Comparison of ENCODE assay signal across 8 cellular contexts in genomic region chr17:81097943-81098308, GRCh38.
DNase-seq lines count a peak whose midpoint lies in the region; ATAC-seq, FAIRE-seq and TF ChIP-seq lines count a peak whose summit lies in the region.
"Had no signal": no experiment of that assay in that cellular context is flagged by ENCODE, and none has a peak within 500 bp of the region (broad histone marks: within the 10 kb centered on the region; RNA-seq: fewer than 3 reads in every experiment).

No MANE protein-coding gene starts in this region.

- no peaks in the 10 kb centered on the region for H3K27me3 ChIP-seq in smooth muscle cell (ENCODE audit: low read depth)

- WGBS in smooth muscle cell (ENCODE audit: low lambda C conversion rate), result 65% methylated on average over 12 of the region's 13 CpGs

- peak; percentile 95 for DNase-seq in H54 (ENCODE audit: insufficient read length, low spot score)
- no peak for DNase-seq in SK-N-MC (ENCODE audit: low read depth, low spot score)
- DNase-seq in fibroblast of mammary gland (ENCODE audit: low read depth), result peak; percentile 61
- no peak for DNase-seq in smooth muscle cell (lab: John Stamatoyannopoulos, UW; ENCODE audit: unreplicated experiment)
- DNase-seq in GDM1 (lab: John Stamatoyannopoulos, UW), result no peak
- no peak for DNase-seq in DMS 273 (lab: John Stamatoyannopoulos, UW; ENCODE audit: unreplicated experiment)

- peak overlapping the region; percentile 83 for H3K4me2 ChIP-seq in smooth muscle cell

- H2AFZ ChIP-seq in smooth muscle cell (ENCODE audit: low read depth), result no peak overlapping the region

- peaks cover 42% of the 10 kb centered on the region for H3K4me1 ChIP-seq in smooth muscle cell (ENCODE audit: low read depth)

- no peaks in the 10 kb centered on the region for H3K36me3 ChIP-seq in SK-N-MC (ENCODE audit: insufficient read depth, low read length)
- no peaks in the 10 kb centered on the region for H3K36me3 ChIP-seq in smooth muscle cell (ENCODE audit: low read depth)

- no peaks in the 10 kb centered on the region for H3K79me2 ChIP-seq in smooth muscle cell (ENCODE audit: low read depth)

- H3K4me3 ChIP-seq in SK-N-MC (no peak overlapping the region), fibroblast of mammary gland (ENCODE audit: control insufficient read depth, low read depth, low read length) (peak overlapping the region; percentile 55), smooth muscle cell (no peak overlapping the region)

- H3K9ac ChIP-seq in SK-N-MC (ENCODE audit: insufficient read length) (peak overlapping the region; percentile 48), smooth muscle cell (ENCODE audit: low read depth) (peak overlapping the region; percentile 58)

- H3K9me3 ChIP-seq in SK-N-MC (ENCODE audit: low read depth, low read length), result no peaks in the 10 kb centered on the region
- no peaks in the 10 kb centered on the region for H3K9me3 ChIP-seq in smooth muscle cell (replicated peaks; ENCODE audit: low read depth)

- peaks cover 30% of the 10 kb centered on the region for H4K20me1 ChIP-seq in smooth muscle cell (ENCODE audit: low read depth)

- TF ChIP-seq POLR2A in H54 (IDR thresholded peaks at IDR 0.05; ENCODE audit: low read depth, low read length), result no peak

- 0 out of 2 replicates have a peak overlapping the region, but pooled peaks have one; percentile 20 for H3K27ac ChIP-seq in SK-N-MC
- H3K27ac ChIP-seq in smooth muscle cell (ENCODE audit: low read depth), result peak overlapping the region; percentile 67
- H3K27ac ChIP-seq: HL-60 had no signal

- TF ChIP-seq CTCF in fibroblast of mammary gland (conservative IDR thresholded peaks at IDR 0.05; ENCODE audit: control insufficient read depth, insufficient read depth, low read depth, low read length), result no peak
- TF ChIP-seq CTCF in smooth muscle cell (IDR thresholded peaks at IDR 0.05; ENCODE audit: borderline replicate concordance, insufficient read depth, poor library complexity, severe bottlenecking), result no peak

- no peak for ATAC-seq in HG02938 (IDR thresholded peaks at IDR 0.05; ENCODE audit: unreplicated experiment)

- FAIRE-seq in H54 (lab: Jason Lieb, UNC), result no peak

- H3F3A ChIP-seq in smooth muscle cell (ENCODE audit: low read depth), result peaks cover 11% of the 10 kb centered on the region

Comparison
In these comparisons a context has a peak if more than half of its experiments do, and no peak if none do; other contexts are left out.
1. DNase-seq: peak in H54 (single experiment) and fibroblast of mammary gland (single experiment); none in SK-N-MC (single experiment), smooth muscle cell (single experiment), GDM1 (single experiment) and DMS 273 (single experiment).